ENCODE assay signal across 8 cellular contexts in the genomic region with DNA sequence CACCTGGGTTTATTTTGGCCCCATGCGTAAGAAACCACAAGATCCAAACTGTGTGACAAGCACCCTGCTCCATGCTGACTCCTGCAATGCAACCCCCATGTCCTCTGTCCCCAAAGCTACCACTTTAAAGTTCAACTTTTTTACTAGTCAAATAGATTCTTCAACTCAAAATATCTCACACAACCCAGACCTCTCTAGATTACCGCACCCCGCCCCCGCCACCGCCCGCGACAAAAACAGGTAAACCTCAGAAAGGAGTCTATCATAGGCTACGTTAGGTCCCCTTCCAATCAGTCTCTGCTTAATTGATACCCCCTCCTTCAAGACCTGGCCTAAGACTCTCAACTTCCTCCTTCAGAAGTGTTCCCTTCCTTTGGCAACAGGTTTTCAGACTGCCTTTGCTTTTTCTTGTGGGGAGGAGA. TPM values are rescaled to one million over a fixed set of nuclear protein-coding genes. Genes with fewer than 3 reads are reported as not detected.
DNase-seq lines count a peak whose midpoint lies in the region; ATAC-seq and TF ChIP-seq lines count a peak whose summit lies in the region.

No MANE protein-coding gene starts in this region.

- no peaks in the 10 kb centered on the region for H3K27me3 ChIP-seq in thyroid gland

- DNase-seq in GM12865 (ENCODE audit: low read depth) (no peak), T-helper 9 cell (peak; percentile 54), cardiac fibroblast (ENCODE audit: low read depth in 2 of 2) (peak in 1 of 2 donors; percentile 37), midbrain (lab: John Stamatoyannopoulos, UW) (peak; percentile 60), thyroid gland (peak in 1 of 2 donors; percentile 26), NCI-H1092 (lab: John Stamatoyannopoulos, UW) (no peak)

- peaks cover 22 to 48% of the 10 kb centered on the region in 2 donors for H3K36me3 ChIP-seq in thyroid gland

- no peak for ATAC-seq in HG02678 (IDR thresholded peaks at IDR 0.05; ENCODE audit: unreplicated experiment)
- no peak for ATAC-seq in HG02870 (IDR thresholded peaks at IDR 0.05; ENCODE audit: unreplicated experiment)

- 4% methylated on average over 8 of the region's 8 CpGs for WGBS in thyroid gland, 2 donors

- peak overlapping the region; percentile 99 to 100 (median 100) for H3K27ac ChIP-seq in thyroid gland

- H3K9me3 ChIP-seq in thyroid gland: no peaks in the 10 kb centered on the region

- H3K4me1 ChIP-seq in thyroid gland: peaks cover 13 to 16% of the 10 kb centered on the region in 2 donors

- peak overlapping the region; percentile 59 for H3K4me3 ChIP-seq in GM12865 (ENCODE audit: low read depth, low read length)
- peak overlapping the region; percentile 77 to 95 for H3K4me3 ChIP-seq in cardiac fibroblast (replicated peaks in 1 of 2; ENCODE audit: low read depth in 2 of 2, low read length in 2 of 2)
- peak overlapping the region; percentile 77 to 94 (median 84) for H3K4me3 ChIP-seq in thyroid gland (replicated peaks in 1 of 3)

- intact Hi-C loops in thyroid gland (cut with DNase I): loop anchor here (5.0 kb wide), 1 partner anchor 543 kb away; no protein-coding TSS in a partner anchor

- TF ChIP-seq CTCF in GM12865 (IDR thresholded peaks at IDR 0.05; ENCODE audit: insufficient read depth, low read depth, low read length, missing control alignments) (no peak), cardiac fibroblast (IDR thresholded peaks at IDR 0.05; ENCODE audit: low read depth, low read length) (no peak), thyroid gland (IDR thresholded peaks at IDR 0.05) (no peak)

- TF ChIP-seq POLR2A in thyroid gland (IDR thresholded peaks at IDR 0.05): peak in 1 of 2 donors; percentile 44

RNA-seq across cellular contexts. Expression of a gene that starts 2.2 kb away (rescaled TPM):
- 100 to 1,000 TPM in 3 of 4 donors, 10 to 100 TPM in 1; 96.9 to 274 (median 127) TPM for total RNA-seq in thyroid gland

Comparison
In these comparisons a context has a peak if more than half of its experiments do, and no peak if none do; other contexts are left out.
1. DNase-seq: peak in T-helper 9 cell (single experiment) and midbrain (single experiment); none in GM12865 (single experiment) and NCI-H1092 (single experiment).
2. Peak in every context shown above with its lines, with median percentiles within 50 percentile points of each other: H3K4me3 ChIP-seq.